15 cellular contexts compared by ENCODE assay signal in genomic region chr18:24055009-24055804, GRCh38. TPM values are rescaled to one million over a fixed set of nuclear protein-coding genes. Genes with fewer than 3 reads are reported as not detected.
DNase-seq lines count a peak whose midpoint lies in the region; ATAC-seq, FAIRE-seq and TF ChIP-seq lines count a peak whose summit lies in the region.
"Had no signal": no experiment of that assay in that cellular context is flagged by ENCODE, and none has a peak within 500 bp of the region (broad histone marks: within the 10 kb centered on the region; RNA-seq: fewer than 3 reads in every experiment).

No MANE protein-coding gene starts in this region.

- peaks cover 34% of the 10 kb centered on the region; the same call in 1 of the 2 replicates for H3K79me2 ChIP-seq in SK-N-SH (ENCODE audit: insufficient read depth)
- H3K79me2 ChIP-seq in keratinocyte (ENCODE audit: control insufficient read depth, insufficient read depth, low read length): peaks cover 31% of the 10 kb centered on the region

- H3K36me3 ChIP-seq in CD4-positive, CD25-positive, alpha-beta regulatory T cell (ENCODE audit: control insufficient read depth, insufficient read depth, low read length): peaks cover 5% of the 10 kb centered on the region
- H3K36me3 ChIP-seq in SK-N-SH (replicated peaks in 1 of 2; ENCODE audit: control insufficient read depth in 1 of 2, insufficient read depth in 2 of 2, low read length in 1 of 2) (no peaks in the 10 kb centered on the region), keratinocyte (ENCODE audit: control insufficient read depth in 2 of 2, extremely low read depth in 1 of 2, insufficient read depth in 2 of 2, low read length in 2 of 2) (no peaks in the 10 kb centered on the region)
- H3K36me3 ChIP-seq: brain microvascular endothelial cell, sigmoid colon had no signal

- POLR2A ChIA-PET in SK-N-SH (lab: Yijun Ruan, JAX): no interaction called here

- H4K20me1 ChIP-seq in SK-N-SH (ENCODE audit: insufficient read depth): peaks cover 3% of the 10 kb centered on the region; the same call in 1 of the 2 replicates
- H4K20me1 ChIP-seq in keratinocyte (ENCODE audit: control insufficient read depth, extremely low read depth, insufficient read depth, low read length): no peaks in the 10 kb centered on the region

- peak overlapping the region; percentile 7; the same call in 1 of the 2 replicates for H3K4me2 ChIP-seq in SK-N-SH
- peak overlapping the region; percentile 87 for H3K4me2 ChIP-seq in keratinocyte (ENCODE audit: control insufficient read depth, extremely low read depth, insufficient read depth, low read depth, low read length)

- no peaks in the 10 kb centered on the region for H3K9me1 ChIP-seq in keratinocyte (ENCODE audit: control insufficient read depth, extremely low read depth, insufficient read depth, low read length)

- 89% methylated on average over 3 of the region's 3 CpGs for WGBS in SK-N-SH (ENCODE audit: low lambda C conversion rate)

- no peak for TF ChIP-seq CTCF in SK-N-SH (IDR thresholded peaks at IDR 0.05)
- no peak for TF ChIP-seq CTCF in keratinocyte (optimal IDR thresholded peaks at IDR 0.05 in 1 of 3, IDR thresholded peaks at IDR 0.05 in 1 of 3, conservative IDR thresholded peaks at IDR 0.05 in 1 of 3; ENCODE audit: extremely low read depth in 1 of 3, insufficient read depth in 2 of 3, low read length in 3 of 3)

- no peaks in the 10 kb centered on the region for H3K27me3 Mint-ChIP-seq in CD4-positive, CD25-positive, alpha-beta regulatory T cell

- no peak for TF ChIP-seq EP300 in SK-N-SH (IDR thresholded peaks at IDR 0.05; ENCODE audit: borderline replicate concordance in 1 of 2, low read depth in 1 of 2, low read length in 1 of 2)

- H3F3A ChIP-seq in SK-N-SH (replicated peaks; ENCODE audit: insufficient read depth): peaks cover 21% of the 10 kb centered on the region

- H3K27ac Mint-ChIP-seq in CD4-positive, CD25-positive, alpha-beta regulatory T cell: peak overlapping the region; percentile 43 to 74 (median 68)

- DNase-seq in CD4-positive, CD25-positive, alpha-beta regulatory T cell: peak in 1 of 3 donors; percentile 19
- DNase-seq in SK-N-SH: no peak
- DNase-seq in keratinocyte (ENCODE audit: low read depth, low spot score): no peak
- DNase-seq in D341Med (ENCODE audit: low spot score): no peak
- no peak for DNase-seq in NCI-H1417 (lab: John Stamatoyannopoulos, UW)
- no peak for DNase-seq in middle frontal gyrus (ENCODE audit: extremely low spot score, low spot score)
- DNase-seq: activated CD8-positive, alpha-beta memory T cell treated with anti-CD3 and anti-CD28 coated beads, Interleukin-2, amount 50 U/mL, for 4 hours; brain microvascular endothelial cell; kidney glomerular epithelial cell; NCI-H1048; sigmoid colon had no signal

- peak overlapping the region; percentile 52 for H3K27ac ChIP-seq in CD4-positive, CD25-positive, alpha-beta regulatory T cell (ENCODE audit: insufficient read depth, low read length, poor library complexity, severe bottlenecking)
- H3K27ac ChIP-seq in SK-N-SH (ENCODE audit: low read depth in 2 of 2, low read length in 1 of 2) (no peak overlapping the region), keratinocyte (ENCODE audit: control insufficient read depth, insufficient read depth, low read length) (peak overlapping the region; percentile 68)
- H3K27ac ChIP-seq: brain microvascular endothelial cell had no signal

- H3K36me3 Mint-ChIP-seq in CD4-positive, CD25-positive, alpha-beta regulatory T cell: peaks cover 8% of the 10 kb centered on the region

- H3K9me3 ChIP-seq in CD4-positive, CD25-positive, alpha-beta regulatory T cell (ENCODE audit: control insufficient read depth in 2 of 2, low read length in 2 of 2): no peaks in the 10 kb centered on the region
- no peaks in the 10 kb centered on the region for H3K9me3 ChIP-seq in SK-N-SH
- no peaks in the 10 kb centered on the region for H3K9me3 ChIP-seq in keratinocyte (ENCODE audit: control insufficient read depth, low read depth, low read length)
- H3K9me3 ChIP-seq: sigmoid colon had no signal

- H3K9ac ChIP-seq in SK-N-SH: no peak overlapping the region
- no peak overlapping the region for H3K9ac ChIP-seq in keratinocyte (ENCODE audit: control insufficient read depth, extremely low read depth, insufficient read depth, low read length)

- peak; percentile 9 for FAIRE-seq in keratinocyte (lab: Jason Lieb, UNC)
- FAIRE-seq: RCC 7860 had no signal

- H3K27me3 ChIP-seq in CD4-positive, CD25-positive, alpha-beta regulatory T cell (ENCODE audit: control insufficient read depth, insufficient read depth, low read length): no peaks in the 10 kb centered on the region
- H3K27me3 ChIP-seq in SK-N-SH (ENCODE audit: insufficient read depth) (no peaks in the 10 kb centered on the region), keratinocyte (ENCODE audit: control insufficient read depth, extremely low read depth, insufficient read depth, low read length) (no peaks in the 10 kb centered on the region)
- H3K27me3 ChIP-seq: brain microvascular endothelial cell, sigmoid colon had no signal

- peaks cover 66% of the 10 kb centered on the region for H3K4me1 ChIP-seq in CD4-positive, CD25-positive, alpha-beta regulatory T cell (ENCODE audit: control insufficient read depth, insufficient read depth, low read length, poor library complexity, severe bottlenecking)
- H3K4me1 ChIP-seq in SK-N-SH (ENCODE audit: control insufficient read depth in 1 of 2, insufficient read depth in 2 of 2, low read depth in 1 of 2, low read length in 1 of 2): peaks cover 8 to 37% of the 10 kb centered on the region in 2 experiments
- H3K4me1 ChIP-seq in keratinocyte (ENCODE audit: control insufficient read depth, extremely low read depth, insufficient read depth, low read length): peaks cover 45% of the 10 kb centered on the region

- H3K9me3 Mint-ChIP-seq in CD4-positive, CD25-positive, alpha-beta regulatory T cell: no peaks in the 10 kb centered on the region
- H3K9me3 Mint-ChIP-seq: nephron had no signal

- peak in 1 of 2 donors; percentile 31 for ATAC-seq in CD4-positive, CD25-positive, alpha-beta regulatory T cell (ENCODE audit: low read depth in 2 of 2)
- peak; percentile 45 for ATAC-seq in GM18868 (IDR thresholded peaks at IDR 0.05; ENCODE audit: unreplicated experiment)
- no peak for ATAC-seq in HG02973 (IDR thresholded peaks at IDR 0.05; ENCODE audit: unreplicated experiment)

- H3K4me3 ChIP-seq in CD4-positive, CD25-positive, alpha-beta regulatory T cell (ENCODE audit: low read depth, low read length): peak overlapping the region; percentile 63
- H3K4me3 ChIP-seq in SK-N-SH (ENCODE audit: low read depth in 2 of 2, low read length in 1 of 2) (no peak overlapping the region), keratinocyte (ENCODE audit: control insufficient read depth in 2 of 3, extremely low read depth in 1 of 3, insufficient read depth in 2 of 3, low read depth in 1 of 3, low read length in 3 of 3) (no peak overlapping the region)
- H3K4me3 ChIP-seq: sigmoid colon had no signal

- CTCF ChIA-PET in SK-N-SH (lab: Yijun Ruan, JAX): interaction anchor here (1.3 kb wide), 1 partner anchor 23 kb away, joined by 3 read pairs; no protein-coding TSS in a partner anchor

- H3K9me2 ChIP-seq in SK-N-SH: no peaks in the 10 kb centered on the region

- dilution Hi-C loops in keratinocyte (cut with MboI; ENCODE audit: extremely low pct_ligation_motif_present, low sequenced_read_pairs): no loop called here

- H3K4me1 Mint-ChIP-seq in CD4-positive, CD25-positive, alpha-beta regulatory T cell: peaks cover 57 to 94% (median 84%) of the 10 kb centered on the region in 4 donors

- no peak for TF ChIP-seq RAD21 in SK-N-SH (IDR thresholded peaks at IDR 0.05; ENCODE audit: low read length)

- H2AFZ ChIP-seq in SK-N-SH (ENCODE audit: low read depth) (no peak overlapping the region), keratinocyte (ENCODE audit: control insufficient read depth, low read length) (no peak overlapping the region)

- H3K4me3 Mint-ChIP-seq in CD4-positive, CD25-positive, alpha-beta regulatory T cell: peak overlapping the region; percentile 51 to 90 (median 78)

TF ChIP-seq in SK-N-SH, 30 proteins besides CTCF, POLR2A, EP300 and RAD21 (continues in another document):
- TF ChIP-seq TEAD4 (IDR thresholded peaks at IDR 0.05; ENCODE audit: borderline replicate concordance, insufficient read depth) (no peak), FOXJ3 (CRISPR knock-in tag; IDR thresholded peaks at IDR 0.05) (no peak), ELF1 (IDR thresholded peaks at IDR 0.05) (no peak)

RNA-seq across cellular contexts. Expression of gene TTC39C, which starts 40.7 kb away (rescaled TPM):
- 274 TPM for total RNA-seq in CD4-positive, CD25-positive, alpha-beta regulatory T cell
- 100 to 1,000 TPM; 109 to 206 (median 167) TPM for polyA plus RNA-seq in CD4-positive, CD25-positive, alpha-beta regulatory T cell
- polyA plus RNA-seq in SK-N-SH (2012; rRNA removed): 8.6 and 9.8 TPM in 2 replicates
- 10.4 and 13.6 TPM in 2 replicates for polyA plus RNA-seq in SK-N-SH (2012; cell fraction: cytosol; rRNA removed)
- 14.1 and 16.2 TPM in 2 replicates for polyA plus RNA-seq in SK-N-SH (2012; cell fraction: nucleus; rRNA removed)
- polyA plus RNA-seq in keratinocyte: 13.3 to 26.8 TPM (median 25.0 TPM) in 3 replicates
- polyA plus RNA-seq in keratinocyte (2011; ENCODE audit: low read depth): 29.0 TPM
- 15.7 and 22.9 TPM in 2 replicates for polyA plus RNA-seq in keratinocyte (2011; cell fraction: cytosol; rRNA removed)
- polyA plus RNA-seq in keratinocyte (2011; cell fraction: nucleus; rRNA removed): 14.3 and 15.3 TPM in 2 replicates
- 18.0 and 20.9 TPM in 2 replicates for polyA plus RNA-seq in keratinocyte (2012; ENCODE audit: low replicate concordance)
- 14.6 to 36.1 TPM (median 21.8 TPM) in 3 replicates for polyA minus RNA-seq in keratinocyte
- polyA minus RNA-seq in keratinocyte (2011; cell fraction: cytosol; rRNA and poly(A)+ RNA removed): 28.2 TPM
- 17.8 and 35.6 TPM in 2 replicates for polyA minus RNA-seq in keratinocyte (2011; cell fraction: nucleus; rRNA and poly(A)+ RNA removed)

Comparison
In these comparisons a context has a peak if more than half of its experiments do, and no peak if none do; other contexts are left out.
1. H3K27ac ChIP-seq: peak in CD4-positive, CD25-positive, alpha-beta regulatory T cell (single experiment) and keratinocyte (single experiment); none in SK-N-SH (0 of 2).